9 cellular contexts compared by ENCODE assay signal in genomic region chr3:196302960-196303359, GRCh38. TPM values are rescaled to one million over a fixed set of nuclear protein-coding genes. Genes with fewer than 3 reads are reported as not detected.
"Had no signal": no experiment of that assay in that cellular context is flagged by ENCODE, and none has a peak within 500 bp of the region (broad histone marks: within the 10 kb centered on the region; RNA-seq: fewer than 3 reads in every experiment).

No MANE protein-coding gene starts in this region.

RNA-seq across cellular contexts. Expression of gene TM4SF19, which starts 35.2 kb away (rescaled TPM):
- total RNA-seq: activated B cell treated with CpG ODN at 0.5 μM for 24 hours; activated CD4-positive, alpha-beta memory T cell treated with anti-CD3 and anti-CD28 coated beads for 36 hours; activated CD4-positive, alpha-beta T cell treated with anti-CD3 and anti-CD28 coated beads, Interleukin-2, amount 10 ng/mL, durations not matched to agents 24 days and 14 days; activated CD8-positive, alpha-beta memory T cell treated with anti-CD3 and anti-CD28 coated beads for 36 hours; activated CD8-positive, alpha-beta T cell treated with anti-CD3 and anti-CD28 coated beads for 36 hours; activated naive CD4-positive, alpha-beta T cell treated with anti-CD3 and anti-CD28 coated beads for 36 hours; activated naive CD8-positive, alpha-beta T cell treated with anti-CD3 and anti-CD28 coated beads for 36 hours; body of pancreas; cardiac septum had no signal
